9 cellular contexts compared by ENCODE assay signal in the genomic region with DNA sequence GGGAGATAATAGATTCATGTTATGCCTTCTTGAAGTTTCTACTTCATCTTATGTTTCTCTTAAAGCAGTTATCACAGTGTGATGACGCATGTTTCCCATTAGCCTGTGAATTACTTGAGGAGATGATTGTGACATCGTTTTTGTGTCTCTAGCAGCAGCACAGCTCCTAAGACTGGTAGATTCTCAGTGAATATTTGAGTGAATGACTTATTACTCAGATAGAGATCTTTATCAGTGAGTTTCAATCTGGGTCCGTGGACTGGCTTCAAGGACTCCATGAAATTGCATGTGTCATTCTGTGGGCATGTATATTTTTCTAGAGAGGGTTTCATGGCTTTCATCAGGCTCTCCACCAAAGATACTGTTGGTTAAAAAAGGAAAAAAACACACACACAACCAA. TPM values are rescaled to one million over a fixed set of nuclear protein-coding genes. Genes with fewer than 3 reads are reported as not detected.
DNase-seq lines count a peak whose midpoint lies in the region; ATAC-seq and TF ChIP-seq lines count a peak whose summit lies in the region.
"Had no signal": no experiment of that assay in that cellular context is flagged by ENCODE, and none has a peak within 500 bp of the region (broad histone marks: within the 10 kb centered on the region; RNA-seq: fewer than 3 reads in every experiment).

No MANE protein-coding gene starts in this region.

- peak overlapping the region; percentile 27 for H3K4me3 ChIP-seq in GM23248

- in situ Hi-C loops in GM23248 (cut with MboI): no loop called here

- H3K9me2 ChIP-seq in GM23248 (ENCODE audit: insufficient read depth): no peaks in the 10 kb centered on the region

- H3K79me2 ChIP-seq in GM23248 (ENCODE audit: insufficient read depth): peaks cover 37% of the 10 kb centered on the region

- H3K4me1 ChIP-seq in GM23248 (ENCODE audit: insufficient read depth): peaks cover 54% of the 10 kb centered on the region

- H3K4me3 Mint-ChIP-seq in stimulated activated effector memory CD8-positive, alpha-beta T cell treated with anti-CD3 and anti-CD28 coated beads, Interleukin-12 subunit alpha, Interleukin-12 subunit beta, amount 100 ng/mL, for 72 hours: peak overlapping the region; percentile 67
- H3K4me3 Mint-ChIP-seq: brain had no signal

- H3F3A ChIP-seq in GM23248 (ENCODE audit: insufficient read depth): peaks cover 53% of the 10 kb centered on the region

- DNase-seq in GM23248: peak; percentile 97
- DNase-seq in epithelial cell of prostate (ENCODE audit: low read depth, low spot score): peak; percentile 68
- no peak for DNase-seq in stimulated activated effector memory CD8-positive, alpha-beta T cell treated with anti-CD3 and anti-CD28 coated beads, Interleukin-12 subunit alpha, Interleukin-12 subunit beta, amount 100 ng/mL, for 72 hours (ENCODE audit: low spot score in 2 of 2)
- DNase-seq in NCI-H1092 treated with DMSO at 0.1 percent for 48 hours (lab: John Stamatoyannopoulos, UW): no peak
- no peak for DNase-seq in NCI-H748 (lab: John Stamatoyannopoulos, UW; ENCODE audit: unreplicated experiment)
- DNase-seq: NCI-H2227 treated with DMSO at 0.1 percent for 48 hours had no signal

- no peaks in the 10 kb centered on the region for H3K9me3 Mint-ChIP-seq in stimulated activated effector memory CD8-positive, alpha-beta T cell treated with anti-CD3 and anti-CD28 coated beads, Interleukin-12 subunit alpha, Interleukin-12 subunit beta, amount 100 ng/mL, for 72 hours

- peak overlapping the region; percentile 96 for H3K27ac Mint-ChIP-seq in stimulated activated effector memory CD8-positive, alpha-beta T cell treated with anti-CD3 and anti-CD28 coated beads, Interleukin-12 subunit alpha, Interleukin-12 subunit beta, amount 100 ng/mL, for 72 hours

- H3K9me3 ChIP-seq in GM23248 (ENCODE audit: low read depth): no peaks in the 10 kb centered on the region

- H4K20me1 ChIP-seq in GM23248 (ENCODE audit: insufficient read depth): no peaks in the 10 kb centered on the region

- no peaks in the 10 kb centered on the region for H3K27me3 ChIP-seq in GM23248 (replicated peaks; ENCODE audit: insufficient read depth)

- H3K4me2 ChIP-seq in GM23248 (ENCODE audit: unreplicated experiment): peak overlapping the region; percentile 81

- H3K9ac ChIP-seq in GM23248: peak overlapping the region; percentile 68

- no peaks in the 10 kb centered on the region for H3K36me3 ChIP-seq in GM23248 (ENCODE audit: low read depth)

- peak; percentile 72 for ATAC-seq in SK-N-SH treated with all-trans-retinoic acid at 6 μM for 48 hours
- peak; percentile 81 for ATAC-seq in stimulated activated effector memory CD8-positive, alpha-beta T cell treated with anti-CD3 and anti-CD28 coated beads, Interleukin-12 subunit alpha, Interleukin-12 subunit beta, amount 100 ng/mL, for 72 hours
- no peak for ATAC-seq in HG02759 (IDR thresholded peaks at IDR 0.05; ENCODE audit: unreplicated experiment)

- H3K36me3 Mint-ChIP-seq in stimulated activated effector memory CD8-positive, alpha-beta T cell treated with anti-CD3 and anti-CD28 coated beads, Interleukin-12 subunit alpha, Interleukin-12 subunit beta, amount 100 ng/mL, for 72 hours: peaks cover 5% of the 10 kb centered on the region

- H2AFZ ChIP-seq in GM23248: no peak overlapping the region

- H3K27ac ChIP-seq in GM23248 (peak overlapping the region; percentile 94), epithelial cell of prostate (peak overlapping the region; percentile 15)

- peaks cover 76% of the 10 kb centered on the region for H3K4me1 Mint-ChIP-seq in stimulated activated effector memory CD8-positive, alpha-beta T cell treated with anti-CD3 and anti-CD28 coated beads, Interleukin-12 subunit alpha, Interleukin-12 subunit beta, amount 100 ng/mL, for 72 hours

- 0% methylated on average over 3 of the region's 3 CpGs for WGBS in GM23248 (ENCODE audit: low coverage in 1 of 2, low lambda C conversion rate in 2 of 2, missing lambda C conversion rate in 2 of 2), 2 experiments

TF ChIP-seq in SK-N-SH treated with all-trans-retinoic acid at 6 μM for 48 hours, 23 proteins besides CTCF, POLR2A, EP300 and RAD21:
- TF ChIP-seq RARB (CRISPR knock-in tag; IDR thresholded peaks at IDR 0.05): no peak
- TF ChIP-seq, protein P1, sequence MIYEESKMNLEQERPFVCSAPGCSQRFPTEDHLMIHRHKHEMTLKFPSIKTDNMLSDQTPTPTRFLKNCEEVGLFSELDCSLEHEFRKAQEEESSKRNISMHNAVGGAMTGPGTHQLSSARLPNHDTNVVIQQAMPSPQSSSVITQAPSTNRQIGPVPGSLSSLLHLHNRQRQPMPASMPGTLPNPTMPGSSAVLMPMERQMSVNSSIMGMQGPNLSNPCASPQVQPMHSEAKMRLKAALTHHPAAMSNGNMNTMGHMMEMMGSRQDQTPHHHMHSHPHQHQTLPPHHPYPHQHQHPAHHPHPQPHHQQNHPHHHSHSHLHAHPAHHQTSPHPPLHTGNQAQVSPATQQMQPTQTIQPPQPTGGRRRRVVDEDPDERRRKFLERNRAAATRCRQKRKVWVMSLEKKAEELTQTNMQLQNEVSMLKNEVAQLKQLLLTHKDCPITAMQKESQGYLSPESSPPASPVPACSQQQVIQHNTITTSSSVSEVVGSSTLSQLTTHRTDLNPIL (CRISPR knock-in tag; IDR thresholded peaks at IDR 0.05; ENCODE audit: low read depth): 0 out of 2 replicates have a peak, but pooled peaks have one; percentile 24
- TF ChIP-seq ZFP3 (CRISPR knock-in tag; IDR thresholded peaks at IDR 0.05): peak; percentile 65; the same call in 1 of the 2 replicates
- TF ChIP-seq ISL1 (CRISPR knock-in tag; IDR thresholded peaks at IDR 0.05): peak; percentile 95

RNA-seq across cellular contexts. Expression of a gene that starts 29.9 kb away (rescaled TPM):
- 5.8 and 6.6 TPM in 2 replicates for total RNA-seq in GM23248 (2014; rRNA removed; shearing (Covaris generic))
- polyA plus RNA-seq in GM23248 (2016; fragmentation: Nextera tagmentation; extraction: Ambion mirVana): 9.0 and 9.6 TPM in 2 replicates

Comparison
In these comparisons a context has a peak if more than half of its experiments do, and no peak if none do; other contexts are left out.
1. DNase-seq: peak in GM23248 (single experiment) and epithelial cell of prostate (single experiment); none in stimulated activated effector memory CD8-positive, alpha-beta T cell treated with anti-CD3 and anti-CD28 coated beads, Interleukin-12 subunit alpha, Interleukin-12 subunit beta, amount 100 ng/mL, for 72 hours (0 of 2), NCI-H1092 treated with DMSO at 0.1 percent for 48 hours (single experiment) and NCI-H748 (single experiment).